12 cellular contexts compared by ENCODE assay signal in genomic region chr11:16779436-16779835, GRCh38. TPM values are rescaled to one million over a fixed set of nuclear protein-coding genes. Genes with fewer than 3 reads are reported as not detected.
A peak's percentile ranks its signal among the peaks of the same experiment; 100 is the strongest.
DNase-seq lines count a peak whose midpoint lies in the region; ATAC-seq and TF ChIP-seq lines count a peak whose summit lies in the region.
"Had no signal": no experiment of that assay in that cellular context is flagged by ENCODE, and none has a peak within 500 bp of the region (broad histone marks: within the 10 kb centered on the region; RNA-seq: fewer than 3 reads in every experiment).

No MANE protein-coding gene starts in this region.

- ATAC-seq in GM19397 (IDR thresholded peaks at IDR 0.05; ENCODE audit: unreplicated experiment): no peak

- peaks cover 0 to 6% (median 0%) of the 10 kb centered on the region in 6 donors for H3K4me1 ChIP-seq in spleen

- H3K27me3 ChIP-seq in spleen (replicated peaks in 1 of 7): no peaks in the 10 kb centered on the region
- H3K27me3 ChIP-seq: tibial nerve had no signal

- no peaks in the 10 kb centered on the region for H3K9me3 ChIP-seq in spleen
- H3K9me3 ChIP-seq: tibial nerve had no signal

- no peak overlapping the region for H3K4me3 ChIP-seq in spleen
- H3K4me3 ChIP-seq: tibial nerve had no signal

- peak; percentile 14 for DNase-seq in NCI-H510A treated with DMSO at 0.1 percent for 48 hours (lab: John Stamatoyannopoulos, UW)
- DNase-seq in NCI-H510A (lab: John Stamatoyannopoulos, UW): no peak
- DNase-seq in NOMO-1 treated with DMSO at 0.1 percent for 48 hours (lab: John Stamatoyannopoulos, UW; ENCODE audit: unreplicated experiment): peak; percentile 58
- DNase-seq in ecto neural progenitor cell (ENCODE audit: low spot score): peak; percentile 43
- DNase-seq in spleen: peak; percentile 75
- no peak for DNase-seq in activated CD4-positive, alpha-beta T cell treated with anti-CD3 and anti-CD28 coated beads, Interleukin-2, amount 50 U/mL, for 48 hours
- DNase-seq in germinal center (ENCODE audit: low spot score): no peak
- DNase-seq: amniotic stem cell, NCI-H1436, T1000 had no signal

- intact Hi-C loops in spleen (cut with DNase I; ENCODE audit: low total_unique reads): no loop called here

- no peak overlapping the region for H3K27ac ChIP-seq in spleen
- H3K27ac ChIP-seq: tibial nerve had no signal

- no peak for TF ChIP-seq CTCF in spleen (IDR thresholded peaks at IDR 0.05 in 8 of 11, conservative IDR thresholded peaks at IDR 0.05 in 3 of 11)

- WGBS in spleen, 5 donors: 56 to 74% (median 74%) methylated on average over 8 of the region's 8 CpGs

- H3K36me3 ChIP-seq in spleen: no peaks in the 10 kb centered on the region

- no peak for TF ChIP-seq POLR2A in spleen (IDR thresholded peaks at IDR 0.05)

RNA-seq across cellular contexts. Expression of gene C11orf58, which starts 41.0 kb away (rescaled TPM):
- total RNA-seq in spleen: 100 to 1,000 TPM; 107 to 147 (median 126) TPM
- 100 to 1,000 TPM in 2 of 3 donors, 10 to 100 TPM in 1; 83.9 to 136 (median 108) TPM for polyA plus RNA-seq in spleen

Comparison
In these comparisons a context has a peak if more than half of its experiments do, and no peak if none do; other contexts are left out.
1. DNase-seq: peak in NCI-H510A treated with DMSO at 0.1 percent for 48 hours (single experiment), NOMO-1 treated with DMSO at 0.1 percent for 48 hours (single experiment), ecto neural progenitor cell (single experiment) and spleen (single experiment); none in NCI-H510A (single experiment), activated CD4-positive, alpha-beta T cell treated with anti-CD3 and anti-CD28 coated beads, Interleukin-2, amount 50 U/mL, for 48 hours (0 of 2) and germinal center (single experiment).